In genomic region chr4:164307262-164307661, GRCh38 we compare ENCODE assay signal across 29 cellular contexts.
"Had no signal": no experiment of that assay in that cellular context is flagged by ENCODE, and none has a peak within 500 bp of the region (broad histone marks: within the 10 kb centered on the region; RNA-seq: fewer than 3 reads in every experiment).

No MANE protein-coding gene starts in this region.

- H3K27ac ChIP-seq: ovary, parathyroid adenoma, psoas muscle, right lobe of liver, sigmoid colon, stomach, thoracic aorta, thyroid gland, tibial nerve, upper lobe of left lung, vagina had no signal

- H3K36me3 Mint-ChIP-seq: natural killer cell treated with Interleukin-12 subunit alpha and Interleukin-12 subunit beta and Interleukin-15 and Interleukin-18, amount 100 ng/mL, for 72 hours; stimulated activated effector memory CD8-positive, alpha-beta T cell treated with anti-CD3 and anti-CD28 coated beads, Interleukin-12 subunit alpha, Interleukin-12 subunit beta, amount 100 ng/mL, for 72 hours; stimulated activated naive B cell treated with anti-CD40 and anti-IgM and Interleukin-4, amounts not matched to agents 10 μg/mL and 1 μg/mL and 100 μg/mL, for 72 hours had no signal

- H3K4me1 Mint-ChIP-seq: nephron progenitor cell; neural crest cell; stimulated activated effector memory CD8-positive, alpha-beta T cell treated with anti-CD3 and anti-CD28 coated beads, Interleukin-12 subunit alpha, Interleukin-12 subunit beta, amount 100 ng/mL, for 72 hours; stimulated activated naive B cell treated with anti-CD40 and anti-IgM and Interleukin-4, amounts not matched to agents 10 μg/mL and 1 μg/mL and 100 μg/mL, for 72 hours had no signal

- H3K27me3 ChIP-seq: ovary, right lobe of liver, sigmoid colon, stomach, thyroid gland, tibial nerve, upper lobe of left lung, vagina had no signal

- H3K9me3 ChIP-seq: ovary, psoas muscle, right lobe of liver, sigmoid colon, stomach, thoracic aorta, thyroid gland, tibial nerve, upper lobe of left lung, vagina had no signal

- H3K9ac ChIP-seq: parathyroid adenoma had no signal

- H3K4me3 Mint-ChIP-seq: natural killer cell treated with Interleukin-12 subunit alpha and Interleukin-12 subunit beta and Interleukin-15 and Interleukin-18, amount 100 ng/mL, for 72 hours; nephron progenitor cell; neural crest cell; stimulated activated effector memory CD8-positive, alpha-beta T cell treated with anti-CD3 and anti-CD28 coated beads, Interleukin-12 subunit alpha, Interleukin-12 subunit beta, amount 100 ng/mL, for 72 hours; stimulated activated naive B cell treated with anti-CD40 and anti-IgM and Interleukin-4, amounts not matched to agents 10 μg/mL and 1 μg/mL and 100 μg/mL, for 72 hours; stimulated activated naive CD8-positive, alpha-beta T cell treated with anti-CD3 and anti-CD28 coated beads, Interleukin-15, Interleukin-2, amounts not matched to agents 100 ng/mL and 50 ng/mL, for 24 hours had no signal

- DNase-seq: nephron progenitor cell; occipital lobe; ovary; posterior cingulate gyrus; psoas muscle; right cardiac atrium; right lobe of liver; sigmoid colon; small intestine; stimulated activated CD4-positive, alpha-beta T cell treated with anti-CD3 and anti-CD28 coated beads, Interleukin-15, amount 100 ng/mL, for 24 hours; stimulated activated CD4-positive, alpha-beta T cell treated with anti-CD3 and anti-CD28 coated beads, Interleukin-2, amount 100 ng/mL, for 24 hours; stimulated activated CD4-positive, alpha-beta T cell treated with anti-CD3 and anti-CD28 coated beads, Interleukin-2, amount 100 ng/mL, for 48 hours; stimulated activated CD4-positive, alpha-beta T cell treated with anti-CD3 and anti-CD28 coated beads, Interleukin-4, amount 100 ng/mL, for 24 hours; stimulated activated naive B cell treated with anti-CD40 and anti-IgM and Interleukin-4, amounts not matched to agents 10 μg/mL and 1 μg/mL and 100 μg/mL, for 72 hours; stimulated activated naive CD4-positive, alpha-beta T cell treated with Interleukin-2 at 50 U/mL for 16 hours; stomach; thyroid gland; trophoblast cell; upper lobe of left lung had no signal

- FAIRE-seq: urothelium cell line had no signal

- H3K27me3 Mint-ChIP-seq: natural killer cell treated with Interleukin-12 subunit alpha and Interleukin-12 subunit beta and Interleukin-15 and Interleukin-18, amount 100 ng/mL, for 72 hours; progenitor cell of endocrine pancreas; stimulated activated naive B cell treated with anti-CD40 and anti-IgM and Interleukin-4, amounts not matched to agents 10 μg/mL and 1 μg/mL and 100 μg/mL, for 72 hours; stimulated activated naive CD8-positive, alpha-beta T cell treated with anti-CD3 and anti-CD28 coated beads, Interleukin-15, Interleukin-2, amounts not matched to agents 100 ng/mL and 50 ng/mL, for 24 hours had no signal

- H3K79me2 ChIP-seq: parathyroid adenoma had no signal

- H3K9me3 Mint-ChIP-seq: natural killer cell treated with Interleukin-12 subunit alpha and Interleukin-12 subunit beta and Interleukin-15 and Interleukin-18, amount 100 ng/mL, for 72 hours; nephron progenitor cell; stimulated activated naive B cell treated with anti-CD40 and anti-IgM and Interleukin-4, amounts not matched to agents 10 μg/mL and 1 μg/mL and 100 μg/mL, for 72 hours; stimulated activated naive CD8-positive, alpha-beta T cell treated with anti-CD3 and anti-CD28 coated beads, Interleukin-15, Interleukin-2, amounts not matched to agents 100 ng/mL and 50 ng/mL, for 24 hours had no signal

- H3K27ac Mint-ChIP-seq: natural killer cell treated with Interleukin-12 subunit alpha and Interleukin-12 subunit beta and Interleukin-15 and Interleukin-18, amount 100 ng/mL, for 72 hours; nephron progenitor cell; progenitor cell of endocrine pancreas; stimulated activated effector memory CD8-positive, alpha-beta T cell treated with anti-CD3 and anti-CD28 coated beads, Interleukin-12 subunit alpha, Interleukin-12 subunit beta, amount 100 ng/mL, for 72 hours; stimulated activated naive B cell treated with anti-CD40 and anti-IgM and Interleukin-4, amounts not matched to agents 10 μg/mL and 1 μg/mL and 100 μg/mL, for 72 hours; stimulated activated naive CD8-positive, alpha-beta T cell treated with anti-CD3 and anti-CD28 coated beads, Interleukin-15, Interleukin-2, amounts not matched to agents 100 ng/mL and 50 ng/mL, for 24 hours had no signal

- H3K36me3 ChIP-seq: ovary, right lobe of liver, sigmoid colon, stomach, thoracic aorta, thyroid gland, tibial nerve, upper lobe of left lung, vagina had no signal

- H3K4me3 ChIP-seq: ovary, psoas muscle, right lobe of liver, sigmoid colon, stomach, thoracic aorta, thyroid gland, tibial nerve, upper lobe of left lung, vagina had no signal

- H3K4me1 ChIP-seq: parathyroid adenoma, psoas muscle, right lobe of liver, sigmoid colon, stomach, thyroid gland, tibial nerve, upper lobe of left lung, vagina had no signal

- H2AFZ ChIP-seq: parathyroid adenoma had no signal

- ATAC-seq: natural killer cell treated with Interleukin-12 subunit alpha and Interleukin-12 subunit beta and Interleukin-15 and Interleukin-18, amount 100 ng/mL, for 72 hours; psoas muscle; right cardiac atrium; right lobe of liver; stimulated activated effector memory CD8-positive, alpha-beta T cell treated with anti-CD3 and anti-CD28 coated beads, Interleukin-12 subunit alpha, Interleukin-12 subunit beta, amount 100 ng/mL, for 72 hours; stimulated activated naive B cell treated with anti-CD40 and anti-IgM and Interleukin-4, amounts not matched to agents 10 μg/mL and 1 μg/mL and 100 μg/mL, for 72 hours had no signal
